Comparison of ENCODE assay signal across 19 cellular contexts in genomic region chr15:68310811-68311463, GRCh38. TPM values are rescaled to one million over a fixed set of nuclear protein-coding genes. Genes with fewer than 3 reads are reported as not detected.
DNase-seq lines count a peak whose midpoint lies in the region; ATAC-seq and TF ChIP-seq lines count a peak whose summit lies in the region.
"Had no signal": no experiment of that assay in that cellular context is flagged by ENCODE, and none has a peak within 500 bp of the region (broad histone marks: within the 10 kb centered on the region; RNA-seq: fewer than 3 reads in every experiment).

No MANE protein-coding gene starts in this region.

- H3K9me3 ChIP-seq in Peyer's patch = no peaks in the 10 kb centered on the region
- no peaks in the 10 kb centered on the region for H3K9me3 ChIP-seq in thoracic aorta
- H3K9me3 ChIP-seq in lower lobe of right lung = no peaks in the 10 kb centered on the region
- H3K9me3 ChIP-seq: upper lobe of left lung had no signal

- H3K4me3 ChIP-seq in Peyer's patch = no peak overlapping the region
- H3K4me3 ChIP-seq in thoracic aorta = no peak overlapping the region
- no peak overlapping the region for H3K4me3 ChIP-seq in lower lobe of right lung
- H3K4me3 ChIP-seq: GM23248, upper lobe of left lung had no signal

- no peak overlapping the region for H3K4me3 Mint-ChIP-seq in activated naive CD4-positive, alpha-beta T cell treated with anti-CD3 and anti-CD28 coated beads, Interleukin-2, amount 10 ng/mL, durations not matched to agents 7 days and 5 days
- H3K4me3 Mint-ChIP-seq: activated T-helper 17 cell treated with anti-CD3 and anti-CD28 coated beads, Interleukin-2, amount 50 U/mL, for 72 hours; CD8-positive, alpha-beta memory T cell had no signal

- H3K4me1 ChIP-seq in Peyer's patch (no peaks in the 10 kb centered on the region), thoracic aorta (ENCODE audit: control insufficient read depth in 1 of 2, low read depth in 2 of 2) (peaks cover 14 to 67% of the 10 kb centered on the region in 2 donors), lower lobe of right lung (no peaks in the 10 kb centered on the region)

- no peaks in the 10 kb centered on the region for H3K36me3 Mint-ChIP-seq in activated naive CD4-positive, alpha-beta T cell treated with anti-CD3 and anti-CD28 coated beads, Interleukin-2, amount 10 ng/mL, durations not matched to agents 7 days and 5 days
- H3K36me3 Mint-ChIP-seq: CD8-positive, alpha-beta memory T cell had no signal

- no peaks in the 10 kb centered on the region for H3K9me3 Mint-ChIP-seq in activated naive CD4-positive, alpha-beta T cell treated with anti-CD3 and anti-CD28 coated beads, Interleukin-2, amount 10 ng/mL, durations not matched to agents 7 days and 5 days
- H3K9me3 Mint-ChIP-seq: activated T-helper 17 cell treated with anti-CD3 and anti-CD28 coated beads, Interleukin-2, amount 50 U/mL, for 72 hours; CD8-positive, alpha-beta memory T cell had no signal

- CTCF ChIA-PET in activated naive CD4-positive, alpha-beta T cell treated with anti-CD3 and anti-CD28 coated beads, Interleukin-2, amount 10 ng/mL, durations not matched to agents 7 days and 5 days (lab: Charles Lee) = interaction anchor here (0.8 to 1.3 kb wide), 4 partner anchors 18 to 363 kb away, joined by 3 read pairs; no protein-coding TSS in a partner anchor

- DNase-seq in activated naive CD4-positive, alpha-beta T cell treated with anti-CD3 and anti-CD28 coated beads, Interleukin-2, amount 10 ng/mL, durations not matched to agents 7 days and 5 days = peak; percentile 6
- DNase-seq in activated naive CD4-positive, alpha-beta T cell treated with Interleukin-2 at 50 U/mL for 16 hours = no peak
- DNase-seq in Peyer's patch = peak in 2 of 3 donors; percentile 25 to 36
- peak; percentile 48 for DNase-seq in islet precursor cell
- DNase-seq in thoracic aorta (ENCODE audit: low spot score) = no peak
- no peak for DNase-seq in lower lobe of right lung
- no peak for DNase-seq in NCI-H226
- no peak for DNase-seq in D341Med (ENCODE audit: low spot score)
- DNase-seq: activated CD4-positive, alpha-beta T cell treated with anti-CD3 and anti-CD28 coated beads, Interleukin-2, amount 50 U/mL, for 1 hour; CD8-positive, alpha-beta memory T cell; DMS79; GM23248; kidney glomerular epithelial cell; NCI-H146; NCI-H82; retina; stimulated activated naive CD4-positive, alpha-beta T cell; upper lobe of left lung had no signal

- H3K27me3 ChIP-seq in Peyer's patch (no peaks in the 10 kb centered on the region), thoracic aorta (replicated peaks; ENCODE audit: insufficient read depth) (no peaks in the 10 kb centered on the region), lower lobe of right lung (ENCODE audit: low read depth) (no peaks in the 10 kb centered on the region)
- H3K27me3 ChIP-seq: upper lobe of left lung had no signal

- TF ChIP-seq POLR2A in Peyer's patch (IDR thresholded peaks at IDR 0.05) = no peak

- H3K4me1 Mint-ChIP-seq in activated naive CD4-positive, alpha-beta T cell treated with anti-CD3 and anti-CD28 coated beads, Interleukin-2, amount 10 ng/mL, durations not matched to agents 7 days and 5 days = peaks cover 11% of the 10 kb centered on the region

- no peaks in the 10 kb centered on the region for H3K36me3 ChIP-seq in Peyer's patch
- peaks cover 39% of the 10 kb centered on the region for H3K36me3 ChIP-seq in thoracic aorta
- no peaks in the 10 kb centered on the region for H3K36me3 ChIP-seq in lower lobe of right lung
- H3K36me3 ChIP-seq: upper lobe of left lung had no signal

- peaks cover 63% of the 10 kb centered on the region for H3K27me3 Mint-ChIP-seq in activated naive CD4-positive, alpha-beta T cell treated with anti-CD3 and anti-CD28 coated beads, Interleukin-2, amount 10 ng/mL, durations not matched to agents 7 days and 5 days
- H3K27me3 Mint-ChIP-seq: activated T-helper 17 cell treated with anti-CD3 and anti-CD28 coated beads, Interleukin-2, amount 50 U/mL, for 72 hours had no signal

- no peak for ATAC-seq in thoracic aorta (ENCODE audit: insufficient number of reproducible peaks, low FRiP score, low read depth)
- no peak for ATAC-seq in lower lobe of right lung
- ATAC-seq: activated T-helper 17 cell treated with anti-CD3 and anti-CD28 coated beads, Interleukin-2, amount 50 U/mL, for 72 hours had no signal

- TF ChIP-seq CTCF in Peyer's patch (IDR thresholded peaks at IDR 0.05) (no peak), thoracic aorta (IDR thresholded peaks at IDR 0.05) (no peak), lower lobe of right lung (IDR thresholded peaks at IDR 0.05) (no peak)

- H3K27ac ChIP-seq in Peyer's patch (no peak overlapping the region), thoracic aorta (peak overlapping the region; percentile 91 to 92), lower lobe of right lung (no peak overlapping the region)
- H3K27ac ChIP-seq: GM23248, upper lobe of left lung had no signal

- no peak overlapping the region for H3K27ac Mint-ChIP-seq in activated naive CD4-positive, alpha-beta T cell treated with anti-CD3 and anti-CD28 coated beads, Interleukin-2, amount 10 ng/mL, durations not matched to agents 7 days and 5 days
- H3K27ac Mint-ChIP-seq: activated T-helper 17 cell treated with anti-CD3 and anti-CD28 coated beads, Interleukin-2, amount 50 U/mL, for 72 hours; CD8-positive, alpha-beta memory T cell had no signal

- intact Hi-C loops in lower lobe of right lung (cut with DNase I) = no loop called here

RNA-seq across cellular contexts. Expression of gene FEM1B, which starts 33.4 kb away (rescaled TPM):
- total RNA-seq in Peyer's patch = 10 to 100 TPM; 28.1 to 48.2 (median 43.0) TPM
- total RNA-seq in thoracic aorta = 10 to 100 TPM; 31.1 to 56.2 TPM
- 55.3 TPM for total RNA-seq in lower lobe of right lung

Comparison
In these comparisons a context has a peak if more than half of its experiments do, and no peak if none do; other contexts are left out.
1. DNase-seq: peak in activated naive CD4-positive, alpha-beta T cell treated with anti-CD3 and anti-CD28 coated beads, Interleukin-2, amount 10 ng/mL, durations not matched to agents 7 days and 5 days (single experiment), Peyer's patch (2 of 3) and islet precursor cell (single experiment); none in activated naive CD4-positive, alpha-beta T cell treated with Interleukin-2 at 50 U/mL for 16 hours (single experiment), thoracic aorta (single experiment), lower lobe of right lung (single experiment), NCI-H226 (single experiment) and D341Med (single experiment).
2. H3K27ac ChIP-seq: peak in thoracic aorta (2 of 2); none in Peyer's patch (0 of 4) and lower lobe of right lung (single experiment).